ENCODE assay signal across 1 cellular context in genomic region chr19:36891768-36892357, GRCh38.
A peak's percentile ranks its signal among the peaks of the same experiment; 100 is the strongest.
TF ChIP-seq lines count a peak whose summit lies in the region.

No MANE protein-coding gene starts in this region.

TF ChIP-seq in K562, 482 proteins besides CTCF, POLR2A, EP300 and RAD21:
- TF ChIP-seq ZNF274 (IDR thresholded peaks at IDR 0.05; ENCODE audit: borderline replicate concordance, low read depth, low read length) (peak; percentile 80), FOS (IDR thresholded peaks at IDR 0.05; ENCODE audit: extremely low read depth, insufficient read length) (no peak)
TF ChIP-seq in K562: peak in this region for 1.
